23 cellular contexts compared by ENCODE assay signal in genomic region chr5:96037128-96037527, GRCh38.
DNase-seq lines count a peak whose midpoint lies in the region; ATAC-seq and TF ChIP-seq lines count a peak whose summit lies in the region.
"Had no signal": no experiment of that assay in that cellular context is flagged by ENCODE, and none has a peak within 500 bp of the region (broad histone marks: within the 10 kb centered on the region; RNA-seq: fewer than 3 reads in every experiment).

No MANE protein-coding gene starts in this region.

- H3K4me1 ChIP-seq in body of pancreas, result peaks cover 20% of the 10 kb centered on the region
- H3K4me1 ChIP-seq in colonic mucosa, result no peaks in the 10 kb centered on the region
- H3K4me1 ChIP-seq: BLaER1, heart right ventricle had no signal

- TF ChIP-seq CTCF in HFFc6 (IDR thresholded peaks at IDR 0.05), result no peak
- TF ChIP-seq CTCF in body of pancreas (IDR thresholded peaks at IDR 0.05), result no peak
- TF ChIP-seq CTCF in fibroblast of villous mesenchyme (IDR thresholded peaks at IDR 0.05; ENCODE audit: insufficient read depth, low read depth, low read length), result no peak
- no peak for TF ChIP-seq CTCF in type B pancreatic cell (conservative IDR thresholded peaks at IDR 0.05)
- no peak for TF ChIP-seq CTCF in colonic mucosa (IDR thresholded peaks at IDR 0.05)

- H3K4me3 ChIP-seq in body of pancreas (no peak overlapping the region), fibroblast of villous mesenchyme (ENCODE audit: low read depth, low read length) (no peak overlapping the region), colonic mucosa (no peak overlapping the region)
- H3K4me3 ChIP-seq: BLaER1, heart right ventricle had no signal

- no peaks in the 10 kb centered on the region for H3K36me3 ChIP-seq in body of pancreas (replicated peaks in 1 of 2; ENCODE audit: insufficient read depth in 1 of 2, low read depth in 2 of 2)
- no peaks in the 10 kb centered on the region for H3K36me3 ChIP-seq in colonic mucosa
- H3K36me3 ChIP-seq: BLaER1, heart right ventricle had no signal

- peaks cover 27% of the 10 kb centered on the region for H3K9me3 Mint-ChIP-seq in HFFc6
- peaks cover 6% of the 10 kb centered on the region for H3K9me3 Mint-ChIP-seq in type B pancreatic cell

- H3K9me3 ChIP-seq in body of pancreas (no peaks in the 10 kb centered on the region), colonic mucosa (no peaks in the 10 kb centered on the region)
- H3K9me3 ChIP-seq: BLaER1, SK-N-SH had no signal

- H3K9ac ChIP-seq in colonic mucosa (ENCODE audit: low read depth in 2 of 2, low read length in 2 of 2), result no peak overlapping the region
- H3K9ac ChIP-seq: BLaER1, SK-N-SH had no signal

- H3K27me3 Mint-ChIP-seq in HFFc6 (ENCODE audit: insufficient read depth), result no peaks in the 10 kb centered on the region
- no peaks in the 10 kb centered on the region for H3K27me3 Mint-ChIP-seq in type B pancreatic cell

- ATAC-seq in body of pancreas, result peak; percentile 93
- ATAC-seq: activated CD4-positive, alpha-beta T cell treated with anti-CD3 and anti-CD28 coated beads for 36 hours; activated CD8-positive, alpha-beta memory T cell treated with anti-CD3 and anti-CD28 coated beads, Interleukin-2, amount 10 ng/mL, durations not matched to agents 7 days and 5 days; heart right ventricle; naive thymus-derived CD8-positive, alpha-beta T cell had no signal

- peak overlapping the region; percentile 55 to 87 (median 75) for H3K27ac ChIP-seq in body of pancreas
- no peak overlapping the region for H3K27ac ChIP-seq in colonic mucosa
- H3K27ac ChIP-seq: BLaER1, heart right ventricle had no signal

- no peak for TF ChIP-seq POLR2A in body of pancreas (IDR thresholded peaks at IDR 0.05)

- intact Hi-C loops in body of pancreas (cut with DNase I) (no loop called here), colonic mucosa (cut with DNase I) (no loop called here)

- H3K4me1 Mint-ChIP-seq in HFFc6 (ENCODE audit: low read depth) (peaks cover 41% of the 10 kb centered on the region), type B pancreatic cell (ENCODE audit: unreplicated experiment) (no peaks in the 10 kb centered on the region)
- H3K4me1 Mint-ChIP-seq: activated CD4-positive, alpha-beta T cell treated with anti-CD3 and anti-CD28 coated beads for 36 hours; activated CD8-positive, alpha-beta memory T cell treated with anti-CD3 and anti-CD28 coated beads, Interleukin-2, amount 10 ng/mL, durations not matched to agents 7 days and 5 days; naive thymus-derived CD8-positive, alpha-beta T cell had no signal

- 14 to 21% methylated on average over 2 of the region's 2 CpGs for WGBS in body of pancreas, 2 donors

- H3K36me3 Mint-ChIP-seq in HFFc6 (ENCODE audit: low read depth) (peaks cover 49% of the 10 kb centered on the region), type B pancreatic cell (no peaks in the 10 kb centered on the region)

- peak overlapping the region; percentile 73 for H3K27ac Mint-ChIP-seq in HFFc6
- peak overlapping the region; percentile 51 for H3K27ac Mint-ChIP-seq in type B pancreatic cell
- H3K27ac Mint-ChIP-seq: activated CD4-positive, alpha-beta T cell treated with anti-CD3 and anti-CD28 coated beads for 36 hours; activated CD8-positive, alpha-beta memory T cell treated with anti-CD3 and anti-CD28 coated beads, Interleukin-2, amount 10 ng/mL, durations not matched to agents 7 days and 5 days; naive thymus-derived CD8-positive, alpha-beta T cell had no signal

- H3K4me3 Mint-ChIP-seq in HFFc6, result no peak overlapping the region
- no peak overlapping the region for H3K4me3 Mint-ChIP-seq in type B pancreatic cell
- H3K4me3 Mint-ChIP-seq: activated CD4-positive, alpha-beta T cell treated with anti-CD3 and anti-CD28 coated beads for 36 hours; activated CD8-positive, alpha-beta memory T cell treated with anti-CD3 and anti-CD28 coated beads, Interleukin-2, amount 10 ng/mL, durations not matched to agents 7 days and 5 days; naive thymus-derived CD8-positive, alpha-beta T cell had no signal

- H3K27me3 ChIP-seq in body of pancreas (no peaks in the 10 kb centered on the region), colonic mucosa (no peaks in the 10 kb centered on the region)
- H3K27me3 ChIP-seq: BLaER1, heart right ventricle had no signal

- DNase-seq in HFFc6 (no peak), body of pancreas (peak in 2 of 4 donors; percentile 11 to 34), fibroblast of villous mesenchyme (ENCODE audit: low read depth) (peak; percentile 32), type B pancreatic cell (ENCODE audit: extremely low spot score, unreplicated experiment) (no peak), NCI-H1930 (lab: John Stamatoyannopoulos, UW) (no peak), colonic mucosa (no peak)
- no peak for DNase-seq in activated CD4-positive, alpha-beta T cell treated with anti-CD3 and anti-CD28 coated beads for 1 hour
- DNase-seq: activated CD4-positive, alpha-beta T cell treated with anti-CD3 and anti-CD28 coated beads for 36 hours; activated CD8-positive, alpha-beta memory T cell treated with anti-CD3 and anti-CD28 coated beads, Interleukin-2, amount 10 ng/mL, durations not matched to agents 7 days and 5 days; amygdala; DMS153; heart right ventricle; mesenchymal stem cell; naive thymus-derived CD8-positive, alpha-beta T cell; NCI-H1436 treated with DMSO at 0.1 percent for 48 hours; NCI-H2171 treated with DMSO at 0.1 percent for 48 hours; NCI-H82; posterior cingulate gyrus; SK-N-SH; small intestine; stimulated activated CD4-positive, alpha-beta T cell treated with anti-CD3 and anti-CD28 coated beads, Interleukin-4, amount 100 ng/mL, for 1 hour; T1000 had no signal
